ENCODE assay signal across 8 cellular contexts in the genomic region with DNA sequence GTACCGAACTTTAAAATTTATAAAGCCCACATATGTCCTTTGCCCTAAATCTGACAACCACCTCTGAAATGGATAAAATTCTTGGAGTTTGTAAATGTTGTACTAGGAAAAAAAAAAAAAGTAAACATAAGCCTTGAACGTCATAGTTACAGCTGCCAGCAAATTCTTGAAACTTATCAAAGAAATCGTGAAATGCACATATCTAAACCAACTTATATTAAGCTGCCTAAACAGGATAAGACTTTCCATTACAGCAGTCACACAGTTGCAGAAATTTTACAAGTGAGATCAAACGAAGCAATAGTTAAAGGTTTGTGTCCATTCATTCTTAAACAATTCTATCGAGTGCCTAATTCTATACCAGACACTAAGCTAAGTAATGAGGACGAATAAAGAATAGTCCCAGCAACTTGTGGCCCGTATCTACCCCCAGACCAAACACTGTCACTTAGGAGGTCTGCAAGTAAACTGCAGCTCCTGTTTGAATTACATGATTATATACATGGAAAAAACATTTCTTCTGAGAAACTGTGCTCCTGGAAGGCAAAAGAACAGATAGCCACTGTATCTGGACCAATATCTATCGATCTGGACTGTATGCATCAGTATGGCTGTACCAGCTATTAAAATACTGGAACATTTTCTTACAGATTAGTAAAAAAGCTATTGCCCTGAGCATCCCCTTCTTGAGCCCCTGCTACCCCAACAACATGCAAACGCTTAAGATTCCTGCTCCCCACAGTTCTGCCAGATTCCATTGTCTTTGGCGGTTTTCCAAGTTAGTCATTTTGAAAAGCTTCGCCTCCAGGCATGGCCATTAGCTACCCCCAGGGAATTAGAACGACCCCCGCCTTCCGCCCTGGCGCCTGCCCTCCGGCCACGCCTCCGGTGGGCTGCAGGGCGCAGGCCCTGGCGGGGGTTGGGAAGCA. TPM values are rescaled to one million over a fixed set of nuclear protein-coding genes. Genes with fewer than 3 reads are reported as not detected.
DNase-seq lines count a peak whose midpoint lies in the region; ATAC-seq and TF ChIP-seq lines count a peak whose summit lies in the region.

No MANE protein-coding gene starts in this region.

- no peak for DNase-seq in CD8-positive, alpha-beta memory T cell
- DNase-seq in NCI-H146 treated with DMSO at 0.1 percent for 48 hours (lab: John Stamatoyannopoulos, UW; ENCODE audit: unreplicated experiment) (peak; percentile 29), cerebellum (ENCODE audit: low spot score) (peak; percentile 4), lower lobe of right lung (no peak), uterus (peak; percentile 41 to 43), MV-4-11 (lab: John Stamatoyannopoulos, UW) (no peak), UCSD-AML1 (lab: John Stamatoyannopoulos, UW; ENCODE audit: unreplicated experiment) (no peak)
- DNase-seq in stimulated activated naive CD8-positive, alpha-beta T cell treated with anti-CD3 and anti-CD28 coated beads, Interleukin-15, Interleukin-2, amounts not matched to agents 100 U/mL and 50 U/mL, for 24 hours = no peak

- no peak for TF ChIP-seq CTCF in lower lobe of right lung (IDR thresholded peaks at IDR 0.05)
- no peak for TF ChIP-seq CTCF in uterus (IDR thresholded peaks at IDR 0.05)

- H3K27ac Mint-ChIP-seq in CD8-positive, alpha-beta memory T cell = peak overlapping the region in 4 of 8 donors; percentile 20 to 44 (median 34)

- intact Hi-C loops in lower lobe of right lung (cut with DNase I) = no loop called here
- intact Hi-C loops in uterus (cut with DNase I; ENCODE audit: low total_unique reads) = no loop called here

- H3K36me3 Mint-ChIP-seq in CD8-positive, alpha-beta memory T cell = peaks cover 0 to 9% (median 0%) of the 10 kb centered on the region in 3 donors

- peaks cover 13 to 38% (median 18%) of the 10 kb centered on the region in 3 donors for H3K4me1 Mint-ChIP-seq in CD8-positive, alpha-beta memory T cell

- POLR2A ChIA-PET in CD8-positive, alpha-beta memory T cell (lab: Charles Lee) = no interaction called here

- H3K9me3 ChIP-seq in CD8-positive, alpha-beta memory T cell (ENCODE audit: low read length) = no peaks in the 10 kb centered on the region
- H3K9me3 ChIP-seq in lower lobe of right lung = no peaks in the 10 kb centered on the region
- H3K9me3 ChIP-seq in uterus = no peaks in the 10 kb centered on the region

- ATAC-seq in lower lobe of right lung = peak; percentile 7 to 38
- no peak for ATAC-seq in stimulated activated naive CD8-positive, alpha-beta T cell treated with anti-CD3 and anti-CD28 coated beads, Interleukin-15, Interleukin-2, amounts not matched to agents 100 U/mL and 50 U/mL, for 24 hours

- H3K4me3 Mint-ChIP-seq in CD8-positive, alpha-beta memory T cell = peak overlapping the region in 5 of 7 donors; percentile 13 to 40 (median 35)

- H3K27me3 Mint-ChIP-seq in CD8-positive, alpha-beta memory T cell = peaks cover 3 to 7% of the 10 kb centered on the region in 2 donors

- H3K4me3 ChIP-seq in CD8-positive, alpha-beta memory T cell (ENCODE audit: low read length) = no peak overlapping the region
- H3K4me3 ChIP-seq in lower lobe of right lung (peak overlapping the region; percentile 39), uterus (peak overlapping the region in 1 of 2 donors; percentile 41)

- CTCF ChIA-PET in CD8-positive, alpha-beta memory T cell (lab: Charles Lee) = no interaction called here

- H3K27me3 ChIP-seq in CD8-positive, alpha-beta memory T cell (ENCODE audit: insufficient read depth, low read length, poor library complexity, severe bottlenecking) = no peaks in the 10 kb centered on the region
- H3K27me3 ChIP-seq in lower lobe of right lung (ENCODE audit: low read depth) = no peaks in the 10 kb centered on the region
- no peaks in the 10 kb centered on the region for H3K27me3 ChIP-seq in uterus

- no peaks in the 10 kb centered on the region for H3K9me3 Mint-ChIP-seq in CD8-positive, alpha-beta memory T cell

- H3K4me1 ChIP-seq in CD8-positive, alpha-beta memory T cell (ENCODE audit: insufficient read depth, low read length) = no peaks in the 10 kb centered on the region
- H3K4me1 ChIP-seq in lower lobe of right lung (peaks cover 12% of the 10 kb centered on the region), uterus (no peaks in the 10 kb centered on the region)

- H3K27ac ChIP-seq in CD8-positive, alpha-beta memory T cell (ENCODE audit: low read depth, low read length) = no peak overlapping the region
- H3K27ac ChIP-seq in lower lobe of right lung (peak overlapping the region; percentile 50), uterus (peak overlapping the region; percentile 82 to 88)

- TF ChIP-seq POLR2A in uterus (IDR thresholded peaks at IDR 0.05) = no peak

- no peaks in the 10 kb centered on the region for H3K36me3 ChIP-seq in CD8-positive, alpha-beta memory T cell (ENCODE audit: insufficient read depth, low read length)
- H3K36me3 ChIP-seq in lower lobe of right lung (no peaks in the 10 kb centered on the region), uterus (no peaks in the 10 kb centered on the region)

RNA-seq across cellular contexts. Expression of a gene that starts 3.4 kb away (rescaled TPM):
- total RNA-seq in CD8-positive, alpha-beta memory T cell = 10 to 100 TPM; 22.2 to 22.8 TPM
- polyA plus RNA-seq in CD8-positive, alpha-beta memory T cell = 18.7 TPM
- 31.8 TPM for total RNA-seq in cerebellum
- total RNA-seq in lower lobe of right lung = 31.0 TPM
- 10 to 100 TPM; 17.2 to 61.7 (median 42.2) TPM for total RNA-seq in uterus

Comparison
In these comparisons a context has a peak if more than half of its experiments do, and no peak if none do; other contexts are left out.
1. DNase-seq: peak in NCI-H146 treated with DMSO at 0.1 percent for 48 hours (single experiment), cerebellum (single experiment) and uterus (2 of 2); none in CD8-positive, alpha-beta memory T cell (0 of 5), lower lobe of right lung (single experiment), MV-4-11 (single experiment), stimulated activated naive CD8-positive, alpha-beta T cell treated with anti-CD3 and anti-CD28 coated beads, Interleukin-15, Interleukin-2, amounts not matched to agents 100 U/mL and 50 U/mL, for 24 hours (single experiment) and UCSD-AML1 (single experiment).